19 cellular contexts compared by ENCODE assay signal in the genomic region with DNA sequence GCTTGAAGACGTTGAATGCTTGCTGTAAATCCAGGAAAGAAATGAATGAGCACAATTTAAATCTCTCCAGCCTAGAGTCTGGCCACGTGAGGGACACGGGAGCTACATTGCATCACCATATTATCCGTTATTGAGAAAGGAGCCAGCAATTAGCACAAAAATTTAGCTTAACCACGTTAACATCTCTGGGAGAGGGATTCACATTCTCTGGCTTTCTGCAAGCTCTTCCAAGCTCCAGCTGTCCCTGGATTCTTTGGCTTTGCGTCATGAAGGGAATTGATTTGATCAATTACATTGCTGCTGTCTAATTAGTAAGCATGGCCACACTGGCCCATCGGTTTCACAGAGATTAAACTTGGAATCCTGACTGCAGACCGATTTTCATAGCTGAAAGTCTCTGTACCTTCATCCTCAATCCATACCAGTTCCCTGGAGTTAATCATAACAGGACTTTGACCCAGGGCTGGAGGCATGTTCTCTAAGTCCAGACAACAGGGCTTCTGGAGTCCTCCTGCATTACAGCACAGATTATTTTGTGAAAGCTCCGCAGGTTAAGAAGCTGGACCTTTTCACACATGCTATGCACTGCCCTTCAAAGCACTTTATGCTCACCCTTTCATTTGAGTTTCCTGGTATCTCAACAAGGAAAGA. TPM values are rescaled to one million over a fixed set of nuclear protein-coding genes. Genes with fewer than 3 reads are reported as not detected.
A peak's percentile ranks its signal among the peaks of the same experiment; 100 is the strongest.
DNase-seq lines count a peak whose midpoint lies in the region; TF ChIP-seq lines count a peak whose summit lies in the region.
"Had no signal": no experiment of that assay in that cellular context is flagged by ENCODE, and none has a peak within 500 bp of the region (broad histone marks: within the 10 kb centered on the region; RNA-seq: fewer than 3 reads in every experiment).

No MANE protein-coding gene starts in this region.

- no peak for TF ChIP-seq CTCF in endothelial cell (IDR thresholded peaks at IDR 0.05; ENCODE audit: unreplicated experiment)

- in situ Hi-C loops in G401 (cut with HindIII; ENCODE audit: low sequenced_read_pairs) (no loop called here), KBM-7 (cut with MboI; ENCODE audit: low pct_unique_long_range_greater_than_20kb, low sequenced_read_pairs) (no loop called here)

- no peak overlapping the region for H3K4me3 Mint-ChIP-seq in endothelial cell (ENCODE audit: unreplicated experiment)
- H3K4me3 Mint-ChIP-seq: CD4-positive, CD25-positive, alpha-beta regulatory T cell; endodermal cell; naive thymus-derived CD8-positive, alpha-beta T cell; stimulated activated naive CD8-positive, alpha-beta T cell treated with anti-CD3 and anti-CD28 coated beads, Interleukin-15, Interleukin-2, amounts not matched to agents 100 ng/mL and 50 ng/mL, for 24 hours had no signal

- H3K9me3 Mint-ChIP-seq in endothelial cell (ENCODE audit: unreplicated experiment) = no peaks in the 10 kb centered on the region
- H3K9me3 Mint-ChIP-seq: endodermal cell; stimulated activated naive CD8-positive, alpha-beta T cell treated with anti-CD3 and anti-CD28 coated beads, Interleukin-15, Interleukin-2, amounts not matched to agents 100 ng/mL and 50 ng/mL, for 24 hours had no signal

- DNase-seq in G401 (ENCODE audit: low spot score) (peak; percentile 47), NOMO-1 (lab: John Stamatoyannopoulos, UW; ENCODE audit: unreplicated experiment in 2 of 2) (peak; percentile 41 to 75), cerebellar cortex (ENCODE audit: low spot score) (peak; percentile 74), mucosa of gallbladder (ENCODE audit: low spot score) (peak; percentile 23), KBM-7 (no peak), NCI-H524 (lab: John Stamatoyannopoulos, UW) (no peak), endothelial cell (ENCODE audit: low spot score) (no peak)
- DNase-seq in activated CD8-positive, alpha-beta memory T cell treated with anti-CD3 and anti-CD28 coated beads for 24 hours = no peak
- DNase-seq: activated gamma-delta T cell treated with Interleukin-2 at 50 U/mL for 16 hours; CD4-positive, CD25-positive, alpha-beta regulatory T cell; endodermal cell; GDM1; head of caudate nucleus; KG1; naive thymus-derived CD8-positive, alpha-beta T cell; NCI-H2029; SHP77; sigmoid colon had no signal

- H3K4me1 Mint-ChIP-seq in endothelial cell (ENCODE audit: unreplicated experiment) = peaks cover 6% of the 10 kb centered on the region
- H3K4me1 Mint-ChIP-seq: endodermal cell had no signal

- H3K27me3 Mint-ChIP-seq in endothelial cell (ENCODE audit: unreplicated experiment) = no peaks in the 10 kb centered on the region

- no peaks in the 10 kb centered on the region for H3K36me3 Mint-ChIP-seq in endothelial cell (ENCODE audit: low read depth, unreplicated experiment)
- H3K36me3 Mint-ChIP-seq: CD4-positive, CD25-positive, alpha-beta regulatory T cell had no signal

- H3K27ac Mint-ChIP-seq in endothelial cell (ENCODE audit: unreplicated experiment) = no peak overlapping the region
- H3K27ac Mint-ChIP-seq: CD4-positive, CD25-positive, alpha-beta regulatory T cell; endodermal cell; naive thymus-derived CD8-positive, alpha-beta T cell; stimulated activated naive CD8-positive, alpha-beta T cell treated with anti-CD3 and anti-CD28 coated beads, Interleukin-15, Interleukin-2, amounts not matched to agents 100 ng/mL and 50 ng/mL, for 24 hours had no signal

RNA-seq across cellular contexts. Expression of gene ADRA1B, which starts 31.6 kb away (rescaled TPM):
- total RNA-seq in G401 (2014; rRNA removed; shearing (Covaris generic)) = 41.4 and 46.5 TPM in 2 replicates
- total RNA-seq in mucosa of gallbladder (0.32 TPM), endothelial cell (ENCODE audit: unreplicated experiment) (not detected)
- total RNA-seq: CD4-positive, CD25-positive, alpha-beta regulatory T cell; naive thymus-derived CD8-positive, alpha-beta T cell had no signal

Comparison
In these comparisons a context has a peak if more than half of its experiments do, and no peak if none do; other contexts are left out.
1. DNase-seq: peak in G401 (single experiment), NOMO-1 (2 of 2), cerebellar cortex (single experiment) and mucosa of gallbladder (single experiment); none in KBM-7 (single experiment), NCI-H524 (0 of 2), activated CD8-positive, alpha-beta memory T cell treated with anti-CD3 and anti-CD28 coated beads for 24 hours (single experiment) and endothelial cell (single experiment).
2. RNA of gene ADRA1B, which starts 31.6 kb away (total RNA-seq): 41.4 to 46.5 TPM in G401; 0.32 TPM in mucosa of gallbladder (single experiment) and not detected in endothelial cell (single experiment); every median in the first group is over 10 times any median in the second.